27 cellular contexts compared by ENCODE assay signal in the genomic region with DNA sequence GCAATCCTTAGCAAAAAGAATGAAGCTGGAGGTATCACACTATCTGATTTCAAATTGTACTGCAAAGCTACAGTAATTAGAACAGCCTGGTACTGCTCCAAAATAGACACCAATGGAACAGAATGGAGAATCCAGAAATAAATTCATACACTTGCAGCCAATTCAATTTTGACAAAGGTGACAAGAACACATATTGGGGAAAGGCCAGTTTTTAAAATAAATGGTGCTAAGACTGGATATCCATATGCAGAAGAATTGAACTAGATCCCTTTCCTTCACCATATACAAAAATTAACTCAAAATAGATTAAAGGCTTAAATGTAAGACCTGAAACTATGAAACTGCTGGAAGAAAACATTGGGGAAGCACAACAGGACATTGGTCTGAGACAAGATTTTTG.
A peak's percentile ranks its signal among the peaks of the same experiment; 100 is the strongest.
DNase-seq lines count a peak whose midpoint lies in the region; ATAC-seq lines count a peak whose summit lies in the region.
"Had no signal": no experiment of that assay in that cellular context is flagged by ENCODE, and none has a peak within 500 bp of the region (broad histone marks: within the 10 kb centered on the region; RNA-seq: fewer than 3 reads in every experiment).

No MANE protein-coding gene starts in this region.

- ATAC-seq in HG03139 (IDR thresholded peaks at IDR 0.05; ENCODE audit: unreplicated experiment) = no peak
- ATAC-seq: A549; CD8-positive, alpha-beta T cell had no signal

- peak; percentile 60 for DNase-seq in inferior parietal cortex (ENCODE audit: extremely low spot score)
- DNase-seq in middle frontal gyrus (ENCODE audit: extremely low spot score, low spot score) = peak; percentile 36
- peak; percentile 68 for DNase-seq in superior temporal gyrus (ENCODE audit: extremely low spot score)
- DNase-seq in activated naive CD4-positive, alpha-beta T cell treated with Interleukin-2 at 50 U/mL for 16 hours = no peak
- DNase-seq in LoVo (ENCODE audit: low spot score) = no peak
- DNase-seq: 8988T; ACHN; AML-193; BE2C; C1 segment of cervical spinal cord; Caco-2; Calu3; CD4-positive, alpha-beta memory T cell; CD4-positive, alpha-beta T cell; CD4-positive, CD25-positive, alpha-beta regulatory T cell; CD8-positive, alpha-beta memory T cell; CD8-positive, alpha-beta T cell; COR-L47; DMS 273 treated with DMSO at 0.1 percent for 48 hours; DMS153; DMS53; DMS79; DMS79 treated with DMSO at 0.1 percent for 48 hours; DND-41; EL had no signal

Comparison
In these comparisons a context has a peak if more than half of its experiments do, and no peak if none do; other contexts are left out.
1. DNase-seq: peak in inferior parietal cortex (single experiment), middle frontal gyrus (single experiment) and superior temporal gyrus (single experiment); none in activated naive CD4-positive, alpha-beta T cell treated with Interleukin-2 at 50 U/mL for 16 hours (single experiment) and LoVo (single experiment).